In genomic region chr7:2796358-2797352, GRCh38 we compare ENCODE assay signal across 10 cellular contexts. TPM values are rescaled to one million over a fixed set of nuclear protein-coding genes. Genes with fewer than 3 reads are reported as not detected.
A peak's percentile ranks its signal among the peaks of the same experiment; 100 is the strongest.
DNase-seq lines count a peak whose midpoint lies in the region; ATAC-seq and TF ChIP-seq lines count a peak whose summit lies in the region.
"Had no signal": no experiment of that assay in that cellular context is flagged by ENCODE, and none has a peak within 500 bp of the region (broad histone marks: within the 10 kb centered on the region; RNA-seq: fewer than 3 reads in every experiment).

No MANE protein-coding gene starts in this region.

- no peak for ATAC-seq in GM23338
- peak; percentile 34 for ATAC-seq in left lung
- no peak for ATAC-seq in activated CD8-positive, alpha-beta T cell treated with anti-CD3 and anti-CD28 coated beads for 36 hours

- TF ChIP-seq CTCF in GM23338 (conservative IDR thresholded peaks at IDR 0.05; ENCODE audit: low read depth in 2 of 2) (no peak), left lung (IDR thresholded peaks at IDR 0.05) (no peak), smooth muscle cell (IDR thresholded peaks at IDR 0.05; ENCODE audit: borderline replicate concordance, insufficient read depth, poor library complexity, severe bottlenecking) (no peak), BE2C (IDR thresholded peaks at IDR 0.05; ENCODE audit: low read depth, low read length) (no peak)
- TF ChIP-seq CTCF in activated CD8-positive, alpha-beta T cell treated with anti-CD3 and anti-CD28 coated beads for 36 hours (IDR thresholded peaks at IDR 0.05) = no peak

- no peak for DNase-seq in GM23338 (ENCODE audit: low spot score)
- DNase-seq in dermis blood vessel endothelial cell = peak; percentile 86
- DNase-seq in left lung = no peak
- no peak for DNase-seq in smooth muscle cell (lab: John Stamatoyannopoulos, UW; ENCODE audit: unreplicated experiment)
- no peak for DNase-seq in NCI-H2107 treated with DMSO at 0.1 percent for 48 hours (lab: John Stamatoyannopoulos, UW; ENCODE audit: unreplicated experiment)
- no peak for DNase-seq in BE2C
- DNase-seq in CD1c-positive myeloid dendritic cell (ENCODE audit: extremely low spot score) = no peak
- DNase-seq in activated CD8-positive, alpha-beta T cell treated with anti-CD3 and anti-CD28 coated beads for 36 hours = no peak
- DNase-seq: caudate nucleus had no signal

- peaks cover 46% of the 10 kb centered on the region for H3K4me1 Mint-ChIP-seq in GM23338
- peaks cover 31% of the 10 kb centered on the region for H3K4me1 Mint-ChIP-seq in activated CD8-positive, alpha-beta T cell treated with anti-CD3 and anti-CD28 coated beads for 36 hours (ENCODE audit: low read depth)

- 0 out of 2 replicates have a peak overlapping the region, but pooled peaks have one; percentile 21 for H3K27ac Mint-ChIP-seq in GM23338
- no peak overlapping the region for H3K27ac Mint-ChIP-seq in activated CD8-positive, alpha-beta T cell treated with anti-CD3 and anti-CD28 coated beads for 36 hours

- H4K20me1 ChIP-seq in GM23338 (replicated peaks; ENCODE audit: insufficient read depth) = peaks cover 35% of the 10 kb centered on the region
- H4K20me1 ChIP-seq in smooth muscle cell (ENCODE audit: low read depth) = peaks cover 66% of the 10 kb centered on the region

- H3K9me2 ChIP-seq in GM23338 (ENCODE audit: insufficient read depth) = no peaks in the 10 kb centered on the region

- no peaks in the 10 kb centered on the region for H3K9me3 ChIP-seq in left lung
- no peaks in the 10 kb centered on the region for H3K9me3 ChIP-seq in smooth muscle cell (replicated peaks; ENCODE audit: low read depth)
- H3K9me3 ChIP-seq in BE2C = no peaks in the 10 kb centered on the region

- H3K79me2 ChIP-seq in GM23338 (replicated peaks; ENCODE audit: insufficient read depth) = peaks cover 98% of the 10 kb centered on the region
- H3K79me2 ChIP-seq in smooth muscle cell (ENCODE audit: low read depth) = peaks cover 66% of the 10 kb centered on the region

- no peaks in the 10 kb centered on the region for H3K9me3 Mint-ChIP-seq in GM23338
- no peaks in the 10 kb centered on the region for H3K9me3 Mint-ChIP-seq in activated CD8-positive, alpha-beta T cell treated with anti-CD3 and anti-CD28 coated beads for 36 hours

- H2AFZ ChIP-seq in GM23338 (no peak overlapping the region), smooth muscle cell (ENCODE audit: low read depth) (no peak overlapping the region)

- H3K27me3 ChIP-seq in GM23338 (ENCODE audit: insufficient read depth) = no peaks in the 10 kb centered on the region
- H3K27me3 ChIP-seq in left lung = no peaks in the 10 kb centered on the region
- H3K27me3 ChIP-seq in smooth muscle cell (ENCODE audit: low read depth) = no peaks in the 10 kb centered on the region
- H3K27me3 ChIP-seq in BE2C = no peaks in the 10 kb centered on the region

- CTCF ChIA-PET in activated CD8-positive, alpha-beta T cell treated with anti-CD3 and anti-CD28 coated beads for 36 hours (lab: Charles Lee) = no interaction called here

- H3K4me1 ChIP-seq in GM23338 (ENCODE audit: insufficient read depth) = peaks cover 42% of the 10 kb centered on the region
- peaks cover 0 to 30% of the 10 kb centered on the region in 2 donors for H3K4me1 ChIP-seq in left lung
- peaks cover 9% of the 10 kb centered on the region for H3K4me1 ChIP-seq in smooth muscle cell (ENCODE audit: low read depth)
- peaks cover under 1% of the 10 kb centered on the region for H3K4me1 ChIP-seq in BE2C

- POLR2A ChIA-PET in activated CD8-positive, alpha-beta T cell treated with anti-CD3 and anti-CD28 coated beads for 36 hours (lab: Charles Lee) = interaction anchor here (1.4 kb wide), 2 partner anchors 39 kb away, joined by 3 read pairs; no protein-coding TSS in a partner anchor

- H3K27me3 Mint-ChIP-seq in GM23338 (ENCODE audit: insufficient read depth, low read depth, poor library complexity) = peaks cover 2% of the 10 kb centered on the region
- no peaks in the 10 kb centered on the region for H3K27me3 Mint-ChIP-seq in activated CD8-positive, alpha-beta T cell treated with anti-CD3 and anti-CD28 coated beads for 36 hours

- H3K27ac ChIP-seq in GM23338 (ENCODE audit: low read depth) (peak overlapping the region; percentile 8; the same call in 1 of the 2 replicates), left lung (peak overlapping the region; percentile 19 to 61), smooth muscle cell (ENCODE audit: low read depth) (peak overlapping the region; percentile 57)
- H3K27ac ChIP-seq: SK-N-MC had no signal

- 76% methylated on average over 20 of the region's 20 CpGs for WGBS in smooth muscle cell (ENCODE audit: low lambda C conversion rate)

- no peak overlapping the region for H3K4me3 ChIP-seq in GM23338
- H3K4me3 ChIP-seq in left lung = no peak overlapping the region
- no peak overlapping the region for H3K4me3 ChIP-seq in smooth muscle cell
- no peak overlapping the region for H3K4me3 ChIP-seq in BE2C (ENCODE audit: low read depth, low read length)
- H3K4me3 ChIP-seq: SK-N-MC had no signal

- peaks cover 34% of the 10 kb centered on the region for H3K36me3 Mint-ChIP-seq in GM23338 (ENCODE audit: low read depth)
- H3K36me3 Mint-ChIP-seq in activated CD8-positive, alpha-beta T cell treated with anti-CD3 and anti-CD28 coated beads for 36 hours (ENCODE audit: low read depth) = peaks cover 28% of the 10 kb centered on the region

- H3K9ac ChIP-seq in smooth muscle cell (ENCODE audit: low read depth) = no peak overlapping the region

- intact Hi-C loops in left lung (cut with DNase I) = no loop called here
- intact Hi-C loops in activated CD8-positive, alpha-beta T cell treated with anti-CD3 and anti-CD28 coated beads for 36 hours (cut with micrococcal nuclease) = no loop called here

- H3K4me2 ChIP-seq in GM23338 (no peak overlapping the region), smooth muscle cell (no peak overlapping the region)

- 0 out of 2 replicates have a peak, but pooled peaks cover 3% of the 10 kb centered on the region for H3F3A ChIP-seq in GM23338 (replicated peaks; ENCODE audit: low read depth)
- peaks cover 11% of the 10 kb centered on the region for H3F3A ChIP-seq in smooth muscle cell (ENCODE audit: low read depth)

- peaks cover 23% of the 10 kb centered on the region for H3K36me3 ChIP-seq in GM23338 (ENCODE audit: insufficient read depth)
- peaks cover 0 to 31% of the 10 kb centered on the region in 2 donors for H3K36me3 ChIP-seq in left lung
- peaks cover 6% of the 10 kb centered on the region for H3K36me3 ChIP-seq in smooth muscle cell (ENCODE audit: low read depth)
- peaks cover 25% of the 10 kb centered on the region for H3K36me3 ChIP-seq in BE2C

- H3K4me3 Mint-ChIP-seq in GM23338 = no peak overlapping the region
- H3K4me3 Mint-ChIP-seq in activated CD8-positive, alpha-beta T cell treated with anti-CD3 and anti-CD28 coated beads for 36 hours = no peak overlapping the region

TF ChIP-seq in GM23338, 12 proteins besides CTCF, POLR2A, EP300 and RAD21 (continues in another document):
- TF ChIP-seq STAT1 (IDR thresholded peaks at IDR 0.05; ENCODE audit: unreplicated experiment) = no peak
- TF ChIP-seq, protein P1, sequence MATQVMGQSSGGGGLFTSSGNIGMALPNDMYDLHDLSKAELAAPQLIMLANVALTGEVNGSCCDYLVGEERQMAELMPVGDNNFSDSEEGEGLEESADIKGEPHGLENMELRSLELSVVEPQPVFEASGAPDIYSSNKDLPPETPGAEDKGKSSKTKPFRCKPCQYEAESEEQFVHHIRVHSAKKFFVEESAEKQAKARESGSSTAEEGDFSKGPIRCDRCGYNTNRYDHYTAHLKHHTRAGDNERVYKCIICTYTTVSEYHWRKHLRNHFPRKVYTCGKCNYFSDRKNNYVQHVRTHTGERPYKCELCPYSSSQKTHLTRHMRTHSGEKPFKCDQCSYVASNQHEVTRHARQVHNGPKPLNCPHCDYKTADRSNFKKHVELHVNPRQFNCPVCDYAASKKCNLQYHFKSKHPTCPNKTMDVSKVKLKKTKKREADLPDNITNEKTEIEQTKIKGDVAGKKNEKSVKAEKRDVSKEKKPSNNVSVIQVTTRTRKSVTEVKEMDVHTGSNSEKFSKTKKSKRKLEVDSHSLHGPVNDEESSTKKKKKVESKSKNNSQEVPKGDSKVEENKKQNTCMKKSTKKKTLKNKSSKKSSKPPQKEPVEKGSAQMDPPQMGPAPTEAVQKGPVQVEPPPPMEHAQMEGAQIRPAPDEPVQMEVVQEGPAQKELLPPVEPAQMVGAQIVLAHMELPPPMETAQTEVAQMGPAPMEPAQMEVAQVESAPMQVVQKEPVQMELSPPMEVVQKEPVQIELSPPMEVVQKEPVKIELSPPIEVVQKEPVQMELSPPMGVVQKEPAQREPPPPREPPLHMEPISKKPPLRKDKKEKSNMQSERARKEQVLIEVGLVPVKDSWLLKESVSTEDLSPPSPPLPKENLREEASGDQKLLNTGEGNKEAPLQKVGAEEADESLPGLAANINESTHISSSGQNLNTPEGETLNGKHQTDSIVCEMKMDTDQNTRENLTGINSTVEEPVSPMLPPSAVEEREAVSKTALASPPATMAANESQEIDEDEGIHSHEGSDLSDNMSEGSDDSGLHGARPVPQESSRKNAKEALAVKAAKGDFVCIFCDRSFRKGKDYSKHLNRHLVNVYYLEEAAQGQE (IDR thresholded peaks at IDR 0.05; ENCODE audit: unreplicated experiment) = no peak
- TF ChIP-seq ZNF331 (CRISPR knock-in tag; IDR thresholded peaks at IDR 0.05; ENCODE audit: low read depth) = no peak
- TF ChIP-seq EZH2phosphoT487 (IDR thresholded peaks at IDR 0.05; ENCODE audit: unreplicated experiment) = no peak
- no peak for TF ChIP-seq ETS1 (IDR thresholded peaks at IDR 0.05)
- no peak for TF ChIP-seq EZH2 (IDR thresholded peaks at IDR 0.05; ENCODE audit: low read depth, unreplicated experiment)
- no peak for TF ChIP-seq JUNB (IDR thresholded peaks at IDR 0.05; ENCODE audit: unreplicated experiment)
- TF ChIP-seq ZNF114 (CRISPR knock-in tag; IDR thresholded peaks at IDR 0.05) = no peak
- no peak for TF ChIP-seq POLR2AphosphoS5 (IDR thresholded peaks at IDR 0.05; ENCODE audit: low read depth)

RNA-seq across cellular contexts. Expression of gene GNA12, which starts 47.5 kb away (rescaled TPM):
- 87.7 and 99.8 TPM in 2 replicates for total RNA-seq in GM23338 (2014; rRNA removed; shearing (Covaris generic))
- polyA plus RNA-seq in GM23338 (2016; fragmentation: Nextera tagmentation; extraction: Ambion mirVana) (24.0 and 25.2 TPM in 2 replicates), smooth muscle cell (34.7 and 41.2 TPM in 2 replicates)
- total RNA-seq in dermis blood vessel endothelial cell (17.4 and 78.6 TPM in 2 replicates), left lung (10 to 100 TPM; 48.7 to 55.5 TPM), smooth muscle cell (20.3 and 32.9 TPM in 2 replicates)
- 32.2 TPM for polyA plus RNA-seq in BE2C (2012; ENCODE audit: insufficient read depth, insufficient read length, low read depth)
- 10 to 100 TPM; 21.0 to 21.1 TPM for total RNA-seq in activated CD8-positive, alpha-beta T cell treated with anti-CD3 and anti-CD28 coated beads for 36 hours
